ENCODE assay signal across 8 cellular contexts in genomic region chr10:97499561-97500296, GRCh38. TPM values are rescaled to one million over a fixed set of nuclear protein-coding genes. Genes with fewer than 3 reads are reported as not detected.
DNase-seq lines count a peak whose midpoint lies in the region; ATAC-seq and TF ChIP-seq lines count a peak whose summit lies in the region.

No MANE protein-coding gene starts in this region.

- peak overlapping the region; percentile 100 for H3K4me3 ChIP-seq in Jurkat, Clone E6-1 (ENCODE audit: low read length)
- H3K4me3 ChIP-seq in prostate gland, result peak overlapping the region; percentile 80 to 97

- no peak for TF ChIP-seq CTCF in prostate gland (IDR thresholded peaks at IDR 0.05)

- peak; percentile 72 for DNase-seq in CD1c-positive myeloid dendritic cell (ENCODE audit: extremely low spot score)
- no peak for DNase-seq in Jurkat, Clone E6-1 (ENCODE audit: low read depth, low spot score)
- peak; percentile 42 for DNase-seq in hepatic stellate cell (ENCODE audit: low spot score)
- DNase-seq in prostate gland (ENCODE audit: low spot score), result peak; percentile 40
- DNase-seq in SHP77 treated with DMSO at 0.1 percent for 48 hours (lab: John Stamatoyannopoulos, UW), result no peak

- H3K27me3 ChIP-seq in prostate gland (replicated peaks; ENCODE audit: insufficient read depth), result no peaks in the 10 kb centered on the region

- H3K9me3 ChIP-seq in prostate gland, result no peaks in the 10 kb centered on the region

- no peaks in the 10 kb centered on the region for H3K36me3 ChIP-seq in prostate gland

- intact Hi-C loops in prostate gland (cut with DNase I), result loop anchor here (5.0 kb wide), 1 partner anchor 43 kb away; no protein-coding TSS in a partner anchor

- H3K4me1 ChIP-seq in prostate gland (replicated peaks), result peaks cover 5% of the 10 kb centered on the region

- ATAC-seq in GM19397 (IDR thresholded peaks at IDR 0.05; ENCODE audit: unreplicated experiment) (no peak), esophagus mucosa (no peak)

- peak overlapping the region; percentile 19 for H3K27ac ChIP-seq in angular gyrus (ENCODE audit: low read depth, low read length)
- H3K27ac ChIP-seq in prostate gland, result peak overlapping the region; percentile 89 to 93

- TF ChIP-seq POLR2A in prostate gland (IDR thresholded peaks at IDR 0.05), result no peak

- under 1% methylated on average over 41 of the region's 41 CpGs for WGBS in prostate gland

RNA-seq across cellular contexts. Expression of gene UBTD1, which starts 1.0 kb away (rescaled TPM):
- polyA plus RNA-seq in Jurkat, Clone E6-1 (2012; ENCODE audit: insufficient read depth, insufficient read length), result 5.1 TPM
- 10 to 100 TPM; 10.0 to 93.8 TPM for total RNA-seq in prostate gland
- 5.1 TPM for total RNA-seq in esophagus mucosa

RNA-seq across cellular contexts. Expression of gene MMS19, which starts 1.5 kb away (rescaled TPM):
- 82.2 TPM for polyA plus RNA-seq in Jurkat, Clone E6-1 (2012; ENCODE audit: insufficient read depth, insufficient read length)
- 100 to 1,000 TPM in 1 of 2 donors, 10 to 100 TPM in 1; 41.5 to 207 TPM for total RNA-seq in prostate gland
- 44.0 TPM for total RNA-seq in esophagus mucosa

RNA-seq across cellular contexts. Expression of gene ZDHHC16, which starts 53.8 kb away (rescaled TPM):
- polyA plus RNA-seq in Jurkat, Clone E6-1 (2012; ENCODE audit: insufficient read depth, insufficient read length), result 47.1 TPM
- total RNA-seq in prostate gland (10 to 100 TPM; 30.8 to 42.4 TPM), esophagus mucosa (23.0 TPM)

RNA-seq across cellular contexts. Expression of gene EXOSC1, which starts 53.9 kb away (rescaled TPM):
- 118 TPM for polyA plus RNA-seq in Jurkat, Clone E6-1 (2012; ENCODE audit: insufficient read depth, insufficient read length)
- total RNA-seq in prostate gland, result 10 to 100 TPM; 21.8 to 30.8 TPM
- total RNA-seq in esophagus mucosa, result 30.8 TPM

Comparison
In these comparisons a context has a peak if more than half of its experiments do, and no peak if none do; other contexts are left out.
1. DNase-seq: peak in CD1c-positive myeloid dendritic cell (single experiment), hepatic stellate cell (single experiment) and prostate gland (single experiment); none in Jurkat, Clone E6-1 (single experiment) and SHP77 treated with DMSO at 0.1 percent for 48 hours (single experiment).